In genomic region chr15:55279746-55280351, GRCh38 we compare ENCODE assay signal across 1 cellular context.
TF ChIP-seq lines count a peak whose summit lies in the region.

No MANE protein-coding gene starts in this region.

TF ChIP-seq in GM23338, 12 proteins besides CTCF, POLR2A, EP300 and RAD21 (continued from another document):
- TF ChIP-seq ZNF462 (CRISPR knock-in tag; IDR thresholded peaks at IDR 0.05) (no peak), JUNB (IDR thresholded peaks at IDR 0.05; ENCODE audit: unreplicated experiment) (no peak), NANOG (IDR thresholded peaks at IDR 0.05; ENCODE audit: borderline replicate concordance) (no peak)
